ENCODE assay signal across 14 cellular contexts in the genomic region with DNA sequence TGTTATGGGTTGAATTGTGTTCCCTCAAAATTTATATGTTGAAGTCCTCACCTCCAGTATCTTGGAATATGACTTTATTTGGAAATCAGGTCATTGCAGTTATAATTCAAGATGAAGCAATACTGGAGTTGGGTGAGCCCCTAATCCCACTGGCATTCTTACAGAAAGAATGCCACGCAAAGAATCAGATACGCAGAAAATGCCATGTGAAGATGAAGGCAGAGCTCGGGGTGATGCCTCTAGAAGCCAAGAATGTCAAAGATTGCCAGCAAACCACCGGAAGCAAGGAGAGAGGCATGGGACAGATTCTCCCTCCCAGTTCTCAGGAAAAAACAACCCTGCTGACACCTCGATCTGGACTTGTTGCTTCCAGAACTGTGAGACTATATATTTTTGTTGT.
A peak's percentile ranks its signal among the peaks of the same experiment; 100 is the strongest.
DNase-seq lines count a peak whose midpoint lies in the region; ATAC-seq and TF ChIP-seq lines count a peak whose summit lies in the region.
"Had no signal": no experiment of that assay in that cellular context is flagged by ENCODE, and none has a peak within 500 bp of the region (broad histone marks: within the 10 kb centered on the region; RNA-seq: fewer than 3 reads in every experiment).

No MANE protein-coding gene starts in this region.

- no peak for ATAC-seq in HG02852 (IDR thresholded peaks at IDR 0.05; ENCODE audit: unreplicated experiment)
- ATAC-seq: GM12878, GM23338 had no signal

- H3K4me3 ChIP-seq in retinal pigment epithelial cell (ENCODE audit: low read length) = no peak overlapping the region
- H3K4me3 ChIP-seq: BLaER1, GM12878, GM23338 had no signal

- CTCF ChIA-PET in Calu3 (lab: Charles Lee) = no interaction called here

- no peaks in the 10 kb centered on the region for H3K4me1 Mint-ChIP-seq in Calu3 (ENCODE audit: low read depth, unreplicated experiment)
- peaks cover 69% of the 10 kb centered on the region for H3K4me1 Mint-ChIP-seq in dendritic cell treated with granulocyte-macrophage colony-stimulating factor and Interleukin-4, amounts not matched to agents 40 ng/mL and 50 ng/mL, for 4 days (ENCODE audit: low read depth)

- no peaks in the 10 kb centered on the region for H3K36me3 Mint-ChIP-seq in Calu3 (ENCODE audit: insufficient read depth, unreplicated experiment)
- H3K36me3 Mint-ChIP-seq in dendritic cell treated with granulocyte-macrophage colony-stimulating factor and Interleukin-4, amounts not matched to agents 40 ng/mL and 50 ng/mL, for 4 days (ENCODE audit: low read depth) = peaks cover 6% of the 10 kb centered on the region

- DNase-seq in Calu3 (no peak), myocyte (ENCODE audit: low read depth) (peak; percentile 39), retinal pigment epithelial cell (ENCODE audit: low read depth) (peak; percentile 77), epidermal melanocyte (ENCODE audit: insufficient read length, low spot score) (no peak), NCI-H2029 (lab: John Stamatoyannopoulos, UW) (no peak)
- DNase-seq: 8988T, AML-193, DMS 273 treated with DMSO at 0.1 percent for 48 hours, H7 had no signal

- H3K9me3 Mint-ChIP-seq in Calu3 (ENCODE audit: low read depth, unreplicated experiment) = no peaks in the 10 kb centered on the region
- H3K9me3 Mint-ChIP-seq in dendritic cell treated with granulocyte-macrophage colony-stimulating factor and Interleukin-4, amounts not matched to agents 40 ng/mL and 50 ng/mL, for 4 days = peaks cover 9% of the 10 kb centered on the region
- H3K9me3 Mint-ChIP-seq: GM23338 had no signal

- no peaks in the 10 kb centered on the region for H3K27me3 Mint-ChIP-seq in Calu3 (ENCODE audit: unreplicated experiment)
- H3K27me3 Mint-ChIP-seq in dendritic cell treated with granulocyte-macrophage colony-stimulating factor and Interleukin-4, amounts not matched to agents 40 ng/mL and 50 ng/mL, for 4 days = no peaks in the 10 kb centered on the region

- TF ChIP-seq CTCF in Calu3 (IDR thresholded peaks at IDR 0.05; ENCODE audit: unreplicated experiment) = no peak
- TF ChIP-seq CTCF in retinal pigment epithelial cell (conservative IDR thresholded peaks at IDR 0.05; ENCODE audit: low read depth, low read length) = no peak

- intact Hi-C loops in Calu3 (cut with micrococcal nuclease; ENCODE audit: unreplicated experiment) = no loop called here
- intact Hi-C loops in dendritic cell treated with granulocyte-macrophage colony-stimulating factor and Interleukin-4, amounts not matched to agents 40 ng/mL and 50 ng/mL, for 4 days (cut with micrococcal nuclease) = no loop called here

- no TSS peak for BruUV-seq in Calu3 (replicated peaks; lab: Mats Ljungman, UMichigan)

- H3K4me3 Mint-ChIP-seq in Calu3 (ENCODE audit: low read depth, unreplicated experiment) = no peak overlapping the region
- no peak overlapping the region for H3K4me3 Mint-ChIP-seq in dendritic cell treated with granulocyte-macrophage colony-stimulating factor and Interleukin-4, amounts not matched to agents 40 ng/mL and 50 ng/mL, for 4 days
- H3K4me3 Mint-ChIP-seq: GM23338 had no signal

- peak overlapping the region; percentile 54 for H3K27ac Mint-ChIP-seq in Calu3 (ENCODE audit: unreplicated experiment)
- peak overlapping the region; percentile 60 for H3K27ac Mint-ChIP-seq in dendritic cell treated with granulocyte-macrophage colony-stimulating factor and Interleukin-4, amounts not matched to agents 40 ng/mL and 50 ng/mL, for 4 days
- H3K27ac Mint-ChIP-seq: GM23338 had no signal

Comparison
In these comparisons a context has a peak if more than half of its experiments do, and no peak if none do; other contexts are left out.
1. DNase-seq: peak in myocyte (single experiment) and retinal pigment epithelial cell (single experiment); none in Calu3 (single experiment), epidermal melanocyte (single experiment) and NCI-H2029 (single experiment).